In the genomic region with DNA sequence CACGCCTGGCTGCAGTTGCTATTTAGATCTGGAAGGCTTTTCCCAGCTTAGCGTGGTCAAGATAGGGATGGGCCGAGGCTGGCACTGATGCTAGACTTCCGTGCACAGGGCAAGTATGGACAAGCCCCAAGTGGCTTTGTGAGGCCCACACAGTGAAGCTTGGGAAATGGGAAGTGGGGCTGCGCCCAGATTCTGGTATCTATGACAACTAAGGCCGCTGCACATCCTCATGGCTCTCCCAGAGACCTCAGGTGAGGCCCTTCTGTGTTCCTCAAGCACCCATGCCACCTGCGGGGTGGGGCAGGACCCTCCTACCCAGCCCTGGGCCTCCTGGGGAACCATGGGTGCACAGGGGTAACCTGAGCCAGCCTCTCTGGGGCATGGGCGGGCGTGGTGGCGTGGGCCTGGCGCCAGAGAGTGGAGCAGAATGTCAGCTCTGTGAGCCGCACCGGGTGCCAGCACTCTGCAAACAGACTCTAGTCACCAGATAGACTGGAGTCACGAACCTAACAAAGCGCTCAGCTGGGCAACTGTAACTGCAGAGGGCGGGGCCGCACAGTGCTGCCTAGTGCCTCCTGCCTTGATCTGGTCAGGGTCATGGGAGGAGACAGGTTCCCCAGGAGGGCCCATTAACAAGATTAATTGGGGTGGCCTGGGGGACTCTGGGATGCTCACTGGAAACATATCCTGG, we compare ENCODE assay signal across 9 cellular contexts. TPM values are rescaled to one million over a fixed set of nuclear protein-coding genes. Genes with fewer than 3 reads are reported as not detected.
DNase-seq lines count a peak whose midpoint lies in the region; ATAC-seq and TF ChIP-seq lines count a peak whose summit lies in the region.
"Had no signal": no experiment of that assay in that cellular context is flagged by ENCODE, and none has a peak within 500 bp of the region (broad histone marks: within the 10 kb centered on the region; RNA-seq: fewer than 3 reads in every experiment).

No MANE protein-coding gene starts in this region.

- DNase-seq in Right ventricle myocardium superior (peak; percentile 75), right atrium auricular region (ENCODE audit: low spot score) (no peak), RPMI8226 (peak; percentile 27), left colon (peak; percentile 90 to 94), HCEC 1CT (no peak)
- DNase-seq in stimulated activated CD4-positive, alpha-beta T cell treated with anti-CD3 and anti-CD28 coated beads, Interleukin-15, amount 100 ng/mL, for 24 hours, result no peak
- DNase-seq: activated naive CD4-positive, alpha-beta T cell had no signal

- H3K36me3 ChIP-seq in right atrium auricular region, result no peaks in the 10 kb centered on the region

- intact Hi-C loops in Right ventricle myocardium superior (cut with DNase I), result no loop called here
- intact Hi-C loops in left colon (cut with DNase I, micrococcal nuclease), result no loop called here

- H3K4me3 ChIP-seq in right atrium auricular region, result no peak overlapping the region

- ATAC-seq in Right ventricle myocardium superior (ENCODE audit: poor library complexity) (peak; percentile 93), left colon (peak; percentile 92), GM19328 (IDR thresholded peaks at IDR 0.05; ENCODE audit: unreplicated experiment) (no peak), HG03025 (IDR thresholded peaks at IDR 0.05; ENCODE audit: low FRiP score, unreplicated experiment) (no peak)

- no peak for TF ChIP-seq CTCF in right atrium auricular region (IDR thresholded peaks at IDR 0.05)

- H3K27me3 ChIP-seq in right atrium auricular region, result no peaks in the 10 kb centered on the region

- no peak overlapping the region for H3K27ac ChIP-seq in right atrium auricular region

- H3K9me3 ChIP-seq in right atrium auricular region, result no peaks in the 10 kb centered on the region

- no peaks in the 10 kb centered on the region for H3K4me1 ChIP-seq in right atrium auricular region

RNA-seq across cellular contexts. Expression of a gene that starts 46.4 kb away (rescaled TPM):
- total RNA-seq in Right ventricle myocardium superior (0.65 TPM), right atrium auricular region (1 to 10 TPM in 1 of 2 donors, not detected in 1; 1.7 TPM), left colon (1,000 to 10,000 TPM; 1,089 to 1,608 TPM)

Comparison
In these comparisons a context has a peak if more than half of its experiments do, and no peak if none do; other contexts are left out.
1. DNase-seq: peak in Right ventricle myocardium superior (single experiment), RPMI8226 (single experiment) and left colon (2 of 2); none in right atrium auricular region (single experiment), HCEC 1CT (single experiment) and stimulated activated CD4-positive, alpha-beta T cell treated with anti-CD3 and anti-CD28 coated beads, Interleukin-15, amount 100 ng/mL, for 24 hours (single experiment).
2. ATAC-seq: peak in Right ventricle myocardium superior (single experiment) and left colon (single experiment); none in GM19328 (single experiment) and HG03025 (single experiment).
3. RNA of a gene that starts 46.4 kb away (total RNA-seq): 1,089 to 1,608 TPM in left colon; 1.7 TPM in right atrium auricular region and 0.65 TPM in Right ventricle myocardium superior (single experiment); every median in the first group is over 100 times any median in the second.